In the genomic region with DNA sequence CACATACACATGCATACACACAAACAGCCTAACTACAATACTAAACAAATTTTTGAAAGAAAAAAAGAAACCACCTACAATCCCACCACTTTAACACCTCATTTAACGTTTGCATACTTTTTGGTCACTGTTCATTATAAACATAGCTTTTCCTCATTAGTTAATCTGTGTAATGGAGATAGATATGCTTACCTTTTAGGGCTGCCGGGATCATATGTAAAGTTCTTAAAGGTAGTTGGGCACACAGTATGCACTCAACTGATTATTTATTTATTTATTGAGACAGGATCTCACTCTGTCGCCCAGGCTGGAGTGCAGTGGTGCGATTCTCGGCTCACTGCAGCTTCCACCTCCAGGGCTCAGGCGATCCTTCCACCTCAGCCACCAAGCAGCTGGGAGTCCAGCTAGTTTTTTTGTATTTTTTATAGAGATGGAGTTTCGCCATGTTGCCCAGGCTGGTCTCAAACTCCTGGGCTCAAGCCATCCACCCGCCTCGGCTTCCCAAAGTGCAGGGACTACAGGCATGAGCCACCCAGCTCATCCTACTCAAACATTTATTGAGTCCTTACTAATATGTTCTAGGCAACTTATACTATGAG, we compare ENCODE assay signal across 8 cellular contexts. TPM values are rescaled to one million over a fixed set of nuclear protein-coding genes. Genes with fewer than 3 reads are reported as not detected.
DNase-seq lines count a peak whose midpoint lies in the region; ATAC-seq and TF ChIP-seq lines count a peak whose summit lies in the region.

No MANE protein-coding gene starts in this region.

- H3K4me1 Mint-ChIP-seq in naive thymus-derived CD8-positive, alpha-beta T cell = peaks cover 34 to 58% (median 39%) of the 10 kb centered on the region in 4 donors

- H3K36me3 ChIP-seq in BE2C = no peaks in the 10 kb centered on the region
- no peaks in the 10 kb centered on the region for H3K36me3 ChIP-seq in Loucy (ENCODE audit: insufficient read depth, low read length)
- H3K36me3 ChIP-seq in ectodermal cell (ENCODE audit: control insufficient read depth, insufficient read depth, low read length) = no peaks in the 10 kb centered on the region

- no peaks in the 10 kb centered on the region for H3F3A ChIP-seq in Loucy (ENCODE audit: low read depth)

- peak overlapping the region; percentile 87 for H3K4me2 ChIP-seq in Loucy (ENCODE audit: low read depth, low read length, poor library complexity, severe bottlenecking)

- DNase-seq in BE2C (no peak), mucosa of gallbladder (ENCODE audit: low spot score) (no peak), DMS114 treated with DMSO at 0.1 percent for 48 hours (lab: John Stamatoyannopoulos, UW; ENCODE audit: unreplicated experiment) (no peak), GM13977 (ENCODE audit: low spot score) (no peak)
- no peak for DNase-seq in naive thymus-derived CD8-positive, alpha-beta T cell

- peak overlapping the region; percentile 88 for H3K4me3 ChIP-seq in BE2C (ENCODE audit: low read depth, low read length)
- H3K4me3 ChIP-seq in Loucy (ENCODE audit: low read length, poor library complexity, severe bottlenecking) = peak overlapping the region; percentile 90
- H3K4me3 ChIP-seq in ectodermal cell (ENCODE audit: insufficient read depth, low read depth, low read length) = peak overlapping the region; percentile 73

- H3K27ac Mint-ChIP-seq in naive thymus-derived CD8-positive, alpha-beta T cell = peak overlapping the region; percentile 77 to 97 (median 96)

- no peaks in the 10 kb centered on the region for H3K27me3 Mint-ChIP-seq in naive thymus-derived CD8-positive, alpha-beta T cell

- no peaks in the 10 kb centered on the region for H3K9me3 Mint-ChIP-seq in naive thymus-derived CD8-positive, alpha-beta T cell

- peak overlapping the region; percentile 81 to 95 (median 90) for H3K4me3 Mint-ChIP-seq in naive thymus-derived CD8-positive, alpha-beta T cell

- no peaks in the 10 kb centered on the region for H3K9me2 ChIP-seq in Loucy (replicated peaks; ENCODE audit: low read depth, low read length)

- in situ Hi-C loops in GM13977 (cut with MboI; ENCODE audit: low pct_unique_long_range_greater_than_20kb, low sequenced_read_pairs, unreplicated experiment) = no loop called here

- TF ChIP-seq CTCF in BE2C (IDR thresholded peaks at IDR 0.05; ENCODE audit: low read depth, low read length) (no peak), Loucy (conservative IDR thresholded peaks at IDR 0.05; ENCODE audit: low read length) (no peak), GM13977 (IDR thresholded peaks at IDR 0.05; ENCODE audit: extremely low read depth, insufficient read depth, missing control alignments) (no peak)

- 84 to 92% methylated on average over 7 to 8 of the region's 9 CpGs for WGBS in ectodermal cell, 2 experiments

- no peaks in the 10 kb centered on the region for H3K9me3 ChIP-seq in BE2C
- H3K9me3 ChIP-seq in Loucy (ENCODE audit: insufficient read depth, low read depth, low read length) = no peaks in the 10 kb centered on the region
- no peaks in the 10 kb centered on the region for H3K9me3 ChIP-seq in ectodermal cell (ENCODE audit: control insufficient read depth, low read length)

- H3K36me3 Mint-ChIP-seq in naive thymus-derived CD8-positive, alpha-beta T cell = peaks cover 0 to 13% (median 0%) of the 10 kb centered on the region in 3 donors

- peaks cover 41% of the 10 kb centered on the region for H3K79me2 ChIP-seq in Loucy (ENCODE audit: insufficient read depth, low read length)

- H4K20me1 ChIP-seq in Loucy (ENCODE audit: insufficient read depth, low read length, poor library complexity, severe bottlenecking) = peaks cover 33% of the 10 kb centered on the region

- POLR2A ChIA-PET in naive thymus-derived CD8-positive, alpha-beta T cell (lab: Charles Lee) = interaction anchor here (0.8 to 3.7 kb wide), 12 partner anchors 13 to 1638 kb away, joined by 3 to 48 read pairs (median 5); a partner anchor contains a TSS

- no peak overlapping the region for H3K27ac ChIP-seq in ectodermal cell (ENCODE audit: insufficient read depth, low read depth, low read length, poor library complexity, severe bottlenecking)

- H3K27me3 ChIP-seq in BE2C (no peaks in the 10 kb centered on the region), Loucy (ENCODE audit: insufficient read depth, low read length, poor library complexity, severe bottlenecking) (peaks cover 5% of the 10 kb centered on the region), ectodermal cell (ENCODE audit: control insufficient read depth, insufficient read depth, low read length, poor library complexity, severe bottlenecking) (no peaks in the 10 kb centered on the region)

- peak overlapping the region; percentile 75 for H3K9ac ChIP-seq in Loucy (ENCODE audit: low read depth, low read length, poor library complexity, severe bottlenecking)

- ATAC-seq in naive thymus-derived CD8-positive, alpha-beta T cell = no peak
- no peak for ATAC-seq in GM18519 (IDR thresholded peaks at IDR 0.05; ENCODE audit: low FRiP score, unreplicated experiment)

- H3K4me1 ChIP-seq in BE2C (no peaks in the 10 kb centered on the region), Loucy (ENCODE audit: insufficient read depth, low read length, poor library complexity, severe bottlenecking) (peaks cover 28% of the 10 kb centered on the region), ectodermal cell (ENCODE audit: control insufficient read depth, insufficient read depth, low read length) (peaks cover 9% of the 10 kb centered on the region)

- peak overlapping the region; percentile 94 for H2AFZ ChIP-seq in Loucy (ENCODE audit: low read length)

RNA-seq across cellular contexts. Expression of a gene that starts 0.7 kb away (rescaled TPM):
- polyA plus RNA-seq in BE2C (2012; ENCODE audit: insufficient read depth, insufficient read length, low read depth) = 8.4 TPM
- 27.4 TPM for polyA plus RNA-seq in ectodermal cell (2013, experiment 1 of 4)
- polyA plus RNA-seq in ectodermal cell (2013, experiment 2 of 4) = 26.1 TPM
- polyA plus RNA-seq in ectodermal cell (2013, experiment 3 of 4) = 19.5 TPM
- 21.8 TPM for polyA plus RNA-seq in ectodermal cell (2013, experiment 4 of 4)
- 10 to 100 TPM; 31.4 to 36.2 TPM for total RNA-seq in naive thymus-derived CD8-positive, alpha-beta T cell
- polyA plus RNA-seq in naive thymus-derived CD8-positive, alpha-beta T cell = 10 to 100 TPM; 11.6 to 18.7 (median 15.5) TPM
- total RNA-seq in mucosa of gallbladder = 28.9 TPM

RNA-seq across cellular contexts. Expression of a gene that starts 17.7 kb away (rescaled TPM):
- 56.7 TPM for polyA plus RNA-seq in BE2C (2012; ENCODE audit: insufficient read depth, insufficient read length, low read depth)
- 45.0 TPM for polyA plus RNA-seq in ectodermal cell (2013, experiment 1 of 4)
- polyA plus RNA-seq in ectodermal cell (2013, experiment 2 of 4) = 51.7 TPM
- 46.9 TPM for polyA plus RNA-seq in ectodermal cell (2013, experiment 3 of 4)
- polyA plus RNA-seq in ectodermal cell (2013, experiment 4 of 4) = 43.3 TPM
- 10 to 100 TPM; 48.7 to 52.5 TPM for total RNA-seq in naive thymus-derived CD8-positive, alpha-beta T cell
- 10 to 100 TPM; 15.3 to 28.7 (median 22.4) TPM for polyA plus RNA-seq in naive thymus-derived CD8-positive, alpha-beta T cell
- 18.6 TPM for total RNA-seq in mucosa of gallbladder
